ENCODE assay signal across 9 cellular contexts in genomic region chr14:51094282-51094821, GRCh38. TPM values are rescaled to one million over a fixed set of nuclear protein-coding genes. Genes with fewer than 3 reads are reported as not detected.
DNase-seq lines count a peak whose midpoint lies in the region; TF ChIP-seq lines count a peak whose summit lies in the region.
"Had no signal": no experiment of that assay in that cellular context is flagged by ENCODE, and none has a peak within 500 bp of the region (broad histone marks: within the 10 kb centered on the region; RNA-seq: fewer than 3 reads in every experiment).

No MANE protein-coding gene starts in this region.

- intact Hi-C loops in dorsolateral prefrontal cortex (cut with DNase I), result loop anchor here (1.0 to 10.0 kb wide), 8 partner anchors 72 to 230 kb away; no protein-coding TSS in a partner anchor

- H3K27me3 ChIP-seq in SU-DHL-6 (ENCODE audit: low read length), result no peaks in the 10 kb centered on the region
- no peaks in the 10 kb centered on the region for H3K27me3 ChIP-seq in dorsolateral prefrontal cortex
- H3K27me3 ChIP-seq in mucosa of rectum (ENCODE audit: control insufficient read depth in 2 of 2, insufficient read depth in 2 of 2, low read length in 2 of 2), result peaks cover 15 to 19% of the 10 kb centered on the region in 2 donors
- H3K27me3 ChIP-seq in tibial nerve, result peaks cover 0 to 17% of the 10 kb centered on the region in 2 donors

- H3K9ac ChIP-seq in SU-DHL-6 (ENCODE audit: low read length), result peak overlapping the region; percentile 58
- H3K9ac ChIP-seq in mucosa of rectum (ENCODE audit: low read depth in 1 of 2, low read length in 2 of 2), result peak overlapping the region; percentile 15 to 32

- TF ChIP-seq CTCF in SU-DHL-6 (IDR thresholded peaks at IDR 0.05; ENCODE audit: insufficient read depth, low read length, poor library complexity, severe bottlenecking) (no peak), dorsolateral prefrontal cortex (IDR thresholded peaks at IDR 0.05 in 54 of 56, conservative IDR thresholded peaks at IDR 0.05 in 2 of 56; ENCODE audit: low read depth in 1 of 56, partially characterized antibody in 56 of 56) (no peak), tibial nerve (IDR thresholded peaks at IDR 0.05) (no peak)

- H2AFZ ChIP-seq in SU-DHL-6 (ENCODE audit: low read depth, low read length, severe bottlenecking), result peak overlapping the region; percentile 94

- H3K27ac ChIP-seq in SU-DHL-6 (ENCODE audit: low read depth, low read length) (no peak overlapping the region), dorsolateral prefrontal cortex (peak overlapping the region; percentile 92 to 100 (median 98)), mucosa of rectum (ENCODE audit: low read depth in 2 of 2, low read length in 2 of 2) (no peak overlapping the region), tibial nerve (peak overlapping the region in 3 of 4 donors; percentile 72 to 88 (median 82))

- no peaks in the 10 kb centered on the region for H3K9me2 ChIP-seq in SU-DHL-6 (replicated peaks; ENCODE audit: insufficient read depth, low read length)

- H4K20me1 ChIP-seq in SU-DHL-6 (ENCODE audit: low read depth, low read length), result no peaks in the 10 kb centered on the region

- H3K4me1 ChIP-seq in mucosa of rectum (ENCODE audit: control insufficient read depth in 2 of 2, insufficient read depth in 2 of 2, low read length in 2 of 2), result peaks cover 16 to 23% of the 10 kb centered on the region in 2 donors
- H3K4me1 ChIP-seq in tibial nerve, result peaks cover 0 to 39% (median 9%) of the 10 kb centered on the region in 4 donors

- peak; percentile 50 for DNase-seq in NCI-H748 (lab: John Stamatoyannopoulos, UW; ENCODE audit: unreplicated experiment)
- DNase-seq in NCI-H748 treated with DMSO at 0.1 percent for 48 hours (lab: John Stamatoyannopoulos, UW), result no peak
- DNase-seq in dorsolateral prefrontal cortex, result peak in 6 of 10 donors; percentile 26 to 61 (median 46)
- no peak for DNase-seq in tibial nerve (ENCODE audit: low spot score in 2 of 2)
- DNase-seq in COR-L47 (lab: John Stamatoyannopoulos, UW), result no peak
- no peak for DNase-seq in SW480 (ENCODE audit: low spot score)

- no peaks in the 10 kb centered on the region for H3F3A ChIP-seq in SU-DHL-6 (ENCODE audit: insufficient read depth)

- 1 to 2% methylated on average over 21 to 43 of the region's 46 CpGs for WGBS in tibial nerve, 2 donors

- H3K79me2 ChIP-seq in SU-DHL-6 (ENCODE audit: insufficient read depth, low read length), result no peaks in the 10 kb centered on the region

- H3K9me3 ChIP-seq in SU-DHL-6 (ENCODE audit: insufficient read depth, low read length) (no peaks in the 10 kb centered on the region), mucosa of rectum (ENCODE audit: control insufficient read depth in 2 of 2, low read length in 2 of 2) (no peaks in the 10 kb centered on the region), tibial nerve (no peaks in the 10 kb centered on the region)
- H3K9me3 ChIP-seq: adrenal gland had no signal

- TF ChIP-seq EP300 in tibial nerve (IDR thresholded peaks at IDR 0.05), result no peak

- TF ChIP-seq POLR2A in tibial nerve (IDR thresholded peaks at IDR 0.05), result no peak

- peak overlapping the region; percentile 78 for H3K4me2 ChIP-seq in SU-DHL-6 (ENCODE audit: low read depth, low read length, poor library complexity, severe bottlenecking)

- H3K36me3 ChIP-seq in SU-DHL-6 (ENCODE audit: low read length), result no peaks in the 10 kb centered on the region
- H3K36me3 ChIP-seq in mucosa of rectum (ENCODE audit: control insufficient read depth in 2 of 2, insufficient read depth in 2 of 2, low read length in 2 of 2), result no peaks in the 10 kb centered on the region
- no peaks in the 10 kb centered on the region for H3K36me3 ChIP-seq in tibial nerve
- H3K36me3 ChIP-seq: adrenal gland had no signal

- peak overlapping the region; percentile 77 for H3K4me3 ChIP-seq in SU-DHL-6 (ENCODE audit: insufficient read depth, low read length, poor library complexity, severe bottlenecking)
- H3K4me3 ChIP-seq in dorsolateral prefrontal cortex, result peak overlapping the region; percentile 57 to 98 (median 85)
- H3K4me3 ChIP-seq in mucosa of rectum (ENCODE audit: low read length in 2 of 2), result peak overlapping the region; percentile 80 to 84
- H3K4me3 ChIP-seq in tibial nerve, result peak overlapping the region; percentile 46 to 73 (median 64)

RNA-seq across cellular contexts. Expression of gene TRIM9, which starts 0.6 kb away (rescaled TPM):
- total RNA-seq in dorsolateral prefrontal cortex, result 100 to 1,000 TPM; 145 to 347 (median 241) TPM
- 1 to 10 TPM in 3 of 4 donors, under 1 TPM in 1; 0.87 to 5.9 (median 4.9) TPM for total RNA-seq in tibial nerve

Comparison
In these comparisons a context has a peak if more than half of its experiments do, and no peak if none do; other contexts are left out.
1. DNase-seq: peak in NCI-H748 (single experiment) and dorsolateral prefrontal cortex (6 of 10); none in NCI-H748 treated with DMSO at 0.1 percent for 48 hours (single experiment), tibial nerve (0 of 2), COR-L47 (single experiment) and SW480 (single experiment).
2. H3K27ac ChIP-seq: peak in dorsolateral prefrontal cortex (59 of 59) and tibial nerve (3 of 4); none in SU-DHL-6 (single experiment) and mucosa of rectum (0 of 2).
3. RNA of gene TRIM9, which starts 0.6 kb away (total RNA-seq): 145 to 347 TPM in dorsolateral prefrontal cortex; 0.87 to 5.9 TPM in tibial nerve; every median in the first group is over 10 times any median in the second.
4. Peak in every context shown above with its lines, with median percentiles within 50 percentile points of each other: H3K4me3 ChIP-seq.